Comparison of ENCODE assay signal across 9 cellular contexts in the genomic region with DNA sequence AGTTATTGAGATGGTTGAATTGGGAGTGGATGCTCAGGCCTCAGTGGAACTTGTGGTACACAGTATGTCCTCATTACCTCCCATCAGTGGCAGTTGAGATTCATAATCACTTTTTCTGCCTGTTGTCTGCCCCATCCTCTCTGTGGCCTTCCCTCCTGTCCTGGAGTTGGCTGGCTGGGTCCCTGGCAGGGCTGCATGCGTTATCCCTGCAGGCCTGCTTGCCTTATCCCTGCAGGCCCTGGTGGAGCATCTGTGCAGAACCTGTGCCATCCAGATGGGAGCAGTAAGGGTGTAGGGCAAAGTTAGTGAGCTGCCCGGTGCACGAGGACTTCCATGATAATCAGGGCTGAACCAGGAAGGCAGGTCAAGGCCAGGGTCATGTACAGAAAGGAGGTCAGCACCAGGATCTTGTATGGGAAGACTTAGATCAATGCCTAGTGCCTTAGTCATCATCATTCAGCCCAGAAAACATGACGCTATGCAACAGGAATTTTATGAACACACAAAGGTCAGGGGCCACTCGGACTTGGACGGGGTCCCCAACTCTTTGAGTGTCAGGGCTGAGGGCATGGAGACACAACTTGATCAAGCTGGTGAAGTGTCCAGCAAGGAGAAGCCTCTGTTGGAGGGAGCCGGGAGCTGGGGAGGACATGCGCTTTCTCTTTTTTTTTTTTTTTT. TPM values are rescaled to one million over a fixed set of nuclear protein-coding genes. Genes with fewer than 3 reads are reported as not detected.
DNase-seq lines count a peak whose midpoint lies in the region; ATAC-seq and TF ChIP-seq lines count a peak whose summit lies in the region.
"Had no signal": no experiment of that assay in that cellular context is flagged by ENCODE, and none has a peak within 500 bp of the region (broad histone marks: within the 10 kb centered on the region; RNA-seq: fewer than 3 reads in every experiment).

No MANE protein-coding gene starts in this region.

- H3K27me3 ChIP-seq in OCI-LY1 (ENCODE audit: insufficient read depth, low read length): no peaks in the 10 kb centered on the region

- peaks cover 30% of the 10 kb centered on the region for H3K36me3 ChIP-seq in OCI-LY1 (ENCODE audit: insufficient read depth, low read length)

- peaks cover 28% of the 10 kb centered on the region for H3K36me3 Mint-ChIP-seq in osteocyte (ENCODE audit: unreplicated experiment)

- peak overlapping the region; percentile 94 for H3K27ac Mint-ChIP-seq in osteocyte (ENCODE audit: unreplicated experiment)

- H3K9me3 Mint-ChIP-seq in osteocyte (ENCODE audit: unreplicated experiment): no peaks in the 10 kb centered on the region

- peaks cover 62% of the 10 kb centered on the region for H3K4me1 ChIP-seq in OCI-LY1 (ENCODE audit: insufficient read depth, low read length, severe bottlenecking)

- peak; percentile 59 for ATAC-seq in esophagus mucosa
- no peak for ATAC-seq in GM21619 (IDR thresholded peaks at IDR 0.05; ENCODE audit: unreplicated experiment)
- ATAC-seq in HG02610 (IDR thresholded peaks at IDR 0.05; ENCODE audit: unreplicated experiment): no peak
- no peak for ATAC-seq in HG02798 (IDR thresholded peaks at IDR 0.05; ENCODE audit: poor library complexity, unreplicated experiment)

- peaks cover 28% of the 10 kb centered on the region for H3K79me2 ChIP-seq in OCI-LY1 (ENCODE audit: insufficient read depth, low read length)

- H3K4me1 Mint-ChIP-seq in osteocyte (ENCODE audit: unreplicated experiment): peaks cover 83% of the 10 kb centered on the region

- no peak overlapping the region for H2AFZ ChIP-seq in OCI-LY1 (ENCODE audit: low read length)

- H3K9me2 ChIP-seq in OCI-LY1 (ENCODE audit: low read depth, low read length): no peaks in the 10 kb centered on the region

- H3K9ac ChIP-seq in OCI-LY1 (ENCODE audit: low read length): no peak overlapping the region

- H3K4me3 ChIP-seq in OCI-LY1 (ENCODE audit: low read depth, low read length, poor library complexity, severe bottlenecking): no peak overlapping the region

- no peaks in the 10 kb centered on the region for H3K27me3 Mint-ChIP-seq in osteocyte (ENCODE audit: unreplicated experiment)

- no peaks in the 10 kb centered on the region for H3K9me3 ChIP-seq in OCI-LY1 (ENCODE audit: low read length)

- DNase-seq in osteocyte (ENCODE audit: extremely low spot score, unreplicated experiment): no peak
- DNase-seq in stimulated activated CD8-positive, alpha-beta memory T cell treated with anti-CD3 and anti-CD28 coated beads, Interleukin-4, amount 100 ng/mL, for 48 hours: no peak
- DNase-seq: activated gamma-delta T cell treated with Interleukin-2 at 50 U/mL for 16 hours had no signal

- H3K27ac ChIP-seq in C4-2B (peak overlapping the region; percentile 77), OCI-LY1 (ENCODE audit: low read depth, low read length, poor library complexity, severe bottlenecking) (peak overlapping the region; percentile 45)

- H3K4me3 Mint-ChIP-seq in osteocyte (ENCODE audit: unreplicated experiment): peak overlapping the region; percentile 22

- H3F3A ChIP-seq in OCI-LY1 (ENCODE audit: insufficient read depth, low read length): no peaks in the 10 kb centered on the region

- H4K20me1 ChIP-seq in OCI-LY1 (ENCODE audit: insufficient read depth, low read length): no peaks in the 10 kb centered on the region

- no peak overlapping the region for H3K4me2 ChIP-seq in OCI-LY1 (ENCODE audit: low read length)

- TF ChIP-seq CTCF in C4-2B (conservative IDR thresholded peaks at IDR 0.05): no peak
- TF ChIP-seq CTCF in OCI-LY1 (IDR thresholded peaks at IDR 0.05; ENCODE audit: low read length): no peak
- no peak for TF ChIP-seq CTCF in osteocyte (IDR thresholded peaks at IDR 0.05)

RNA-seq across cellular contexts. Expression of a gene that starts 47.2 kb away (rescaled TPM):
- total RNA-seq in esophagus mucosa (33.9 TPM), osteocyte (256 and 271 TPM in 2 replicates)
